ENCODE assay signal across 13 cellular contexts in genomic region chr7:122303971-122304603, GRCh38. TPM values are rescaled to one million over a fixed set of nuclear protein-coding genes. Genes with fewer than 3 reads are reported as not detected.
DNase-seq lines count a peak whose midpoint lies in the region; ATAC-seq and TF ChIP-seq lines count a peak whose summit lies in the region.
"Had no signal": no experiment of that assay in that cellular context is flagged by ENCODE, and none has a peak within 500 bp of the region (broad histone marks: within the 10 kb centered on the region; RNA-seq: fewer than 3 reads in every experiment).

No MANE protein-coding gene starts in this region.

- no peak for TF ChIP-seq POLR2A in body of pancreas (IDR thresholded peaks at IDR 0.05)

- POLR2A ChIA-PET in GM10248 (lab: Yijun Ruan, JAX) = no interaction called here

- H3K27me3 ChIP-seq in left ventricle myocardium inferior (ENCODE audit: low read depth) = peaks cover 100% of the 10 kb centered on the region
- peaks cover 0 to 80% of the 10 kb centered on the region in 2 donors for H3K27me3 ChIP-seq in body of pancreas

- H3K27me3 Mint-ChIP-seq in activated T-cell treated with anti-CD3 and anti-CD28 coated beads, Interleukin-2, amount 50 U/mL, for 4 hours (ENCODE audit: low read depth) = peaks cover 86% of the 10 kb centered on the region

- H3K4me1 ChIP-seq in left ventricle myocardium inferior (peaks cover 58% of the 10 kb centered on the region), body of pancreas (peaks cover 49% of the 10 kb centered on the region), mesodermal cell (ENCODE audit: control insufficient read depth, insufficient read depth, low read length, poor library complexity, severe bottlenecking) (peaks cover 8% of the 10 kb centered on the region)

- H3K9me3 ChIP-seq in left ventricle myocardium inferior (replicated peaks) = no peaks in the 10 kb centered on the region
- peaks cover 0 to 5% (median 0%) of the 10 kb centered on the region in 3 donors for H3K9me3 ChIP-seq in body of pancreas
- H3K9me3 ChIP-seq in mesodermal cell (ENCODE audit: control insufficient read depth, low read length) = no peaks in the 10 kb centered on the region
- H3K9me3 ChIP-seq: tibial nerve had no signal

- ATAC-seq in Right ventricle myocardium superior (ENCODE audit: poor library complexity) (no peak), body of pancreas (peak; percentile 15), GM18520 (IDR thresholded peaks at IDR 0.05; ENCODE audit: unreplicated experiment) (no peak)
- no peak for ATAC-seq in activated T-cell treated with anti-CD3 and anti-CD28 coated beads, Interleukin-2, amount 50 U/mL, for 4 hours

- H3K36me3 ChIP-seq in left ventricle myocardium inferior (no peaks in the 10 kb centered on the region), body of pancreas (replicated peaks in 1 of 2; ENCODE audit: insufficient read depth in 1 of 2, low read depth in 2 of 2) (no peaks in the 10 kb centered on the region), mesodermal cell (ENCODE audit: control insufficient read depth, insufficient read depth, low read length) (no peaks in the 10 kb centered on the region)
- H3K36me3 ChIP-seq: tibial nerve had no signal

- no peaks in the 10 kb centered on the region for H3K36me3 Mint-ChIP-seq in activated T-cell treated with anti-CD3 and anti-CD28 coated beads, Interleukin-2, amount 50 U/mL, for 4 hours (ENCODE audit: insufficient read depth)

- DNase-seq in left ventricle myocardium inferior (no peak), Right ventricle myocardium superior (no peak), body of pancreas (peak in 1 of 4 donors; percentile 34), RPMI8226 (no peak), GM10248 (ENCODE audit: extremely low spot score) (no peak)
- DNase-seq in activated T-cell treated with anti-CD3 and anti-CD28 coated beads, Interleukin-2, amount 50 U/mL, for 4 hours = no peak
- DNase-seq: activated CD4-positive, alpha-beta T cell treated with anti-CD3 and anti-CD28 coated beads for 48 hours; anterior cingulate cortex; stimulated activated CD4-positive, alpha-beta T cell treated with anti-CD3 and anti-CD28 coated beads, Interleukin-4, amount 100 ng/mL, for 24 hours had no signal

- no peak overlapping the region for H3K4me3 Mint-ChIP-seq in activated T-cell treated with anti-CD3 and anti-CD28 coated beads, Interleukin-2, amount 50 U/mL, for 4 hours

- intact Hi-C loops in left ventricle myocardium inferior (cut with micrococcal nuclease) = no loop called here
- intact Hi-C loops in Right ventricle myocardium superior (cut with DNase I) = no loop called here
- intact Hi-C loops in body of pancreas (cut with DNase I) = no loop called here

- H3K4me1 Mint-ChIP-seq in activated T-cell treated with anti-CD3 and anti-CD28 coated beads, Interleukin-2, amount 50 U/mL, for 4 hours (ENCODE audit: low read depth) = no peaks in the 10 kb centered on the region

- H3K9me3 Mint-ChIP-seq in activated T-cell treated with anti-CD3 and anti-CD28 coated beads, Interleukin-2, amount 50 U/mL, for 4 hours = peaks cover 4% of the 10 kb centered on the region

- H3K4me3 ChIP-seq in left ventricle myocardium inferior (peak overlapping the region; percentile 59), body of pancreas (no peak overlapping the region), mesodermal cell (ENCODE audit: extremely low read depth, insufficient read depth, low read length, poor library complexity, severe bottlenecking) (peak overlapping the region; percentile 14)

- WGBS in body of pancreas, 2 donors = 5 to 14% methylated on average over 17 to 46 of the region's 46 CpGs
- 0 to 1% methylated on average over 35 to 38 of the region's 46 CpGs for WGBS in mesodermal cell (ENCODE audit: insufficient coverage in 2 of 2), 2 experiments

- no peak for TF ChIP-seq CTCF in left ventricle myocardium inferior (IDR thresholded peaks at IDR 0.05; ENCODE audit: borderline replicate concordance)
- TF ChIP-seq CTCF in body of pancreas (IDR thresholded peaks at IDR 0.05) = no peak
- TF ChIP-seq CTCF in GM10248 (IDR thresholded peaks at IDR 0.05; ENCODE audit: control extremely low read depth, extremely low read depth, low read depth, missing control alignments) = no peak

- CTCF ChIA-PET in GM10248 (lab: Yijun Ruan, JAX) = no interaction called here

- no peak overlapping the region for H3K27ac ChIP-seq in left ventricle myocardium inferior (replicated peaks)
- H3K27ac ChIP-seq in body of pancreas = no peak overlapping the region
- H3K27ac ChIP-seq in mesodermal cell (ENCODE audit: low read depth, low read length, severe bottlenecking) = no peak overlapping the region
- H3K27ac ChIP-seq: tibial nerve had no signal

RNA-seq across cellular contexts. Expression of gene FEZF1, which starts 0.5 kb away (rescaled TPM):
- total RNA-seq in left ventricle myocardium inferior (not detected), Right ventricle myocardium superior (not detected), body of pancreas (not detected)
- not detected for polyA plus RNA-seq in mesodermal cell (2013, experiment 1 of 2)
- polyA plus RNA-seq in mesodermal cell (2013, experiment 2 of 2) = not detected
- total RNA-seq in activated T-cell treated with anti-CD3 and anti-CD28 coated beads, Interleukin-2, amount 50 U/mL, for 4 hours = not detected
- total RNA-seq: RPMI7951 had no signal

Comparison
In these comparisons a context has a peak if more than half of its experiments do, and no peak if none do; other contexts are left out.
1. H3K4me3 ChIP-seq: peak in left ventricle myocardium inferior (single experiment) and mesodermal cell (single experiment); none in body of pancreas (0 of 2).